Comparison of ENCODE assay signal across 1 cellular context in genomic region chr11:68328374-68329091, GRCh38.
TF ChIP-seq lines count a peak whose summit lies in the region.

No MANE protein-coding gene starts in this region.

TF ChIP-seq in HepG2, 621 proteins besides CTCF, POLR2A, EP300 and RAD21 (continued from another document and continues in another):
- TF ChIP-seq ZBTB40 (IDR thresholded peaks at IDR 0.05) (no peak), ZBTB40 (CRISPR knock-in tag; IDR thresholded peaks at IDR 0.05) (no peak), ZNF761 (CRISPR knock-in tag; conservative IDR thresholded peaks at IDR 0.05) (no peak), ZNF564 (CRISPR knock-in tag; IDR thresholded peaks at IDR 0.05) (no peak), TBL1XR1 (IDR thresholded peaks at IDR 0.05; ENCODE audit: borderline replicate concordance, low read length, partially characterized antibody) (no peak), HOXD1 (CRISPR knock-in tag; IDR thresholded peaks at IDR 0.05) (no peak), FOXA3 (CRISPR knock-in tag; IDR thresholded peaks at IDR 0.05) (0 out of 2 replicates have a peak, but pooled peaks have one; percentile 32), ZNF710 (CRISPR knock-in tag; IDR thresholded peaks at IDR 0.05; ENCODE audit: borderline replicate concordance) (no peak), REST (IDR thresholded peaks at IDR 0.05; ENCODE audit: borderline replicate concordance in 1 of 2, low read depth in 1 of 2, low read length in 2 of 2) (no peak), HNF1A (IDR thresholded peaks at IDR 0.05; ENCODE audit: low read depth) (no peak), HNF1A (CRISPR knock-in tag; IDR thresholded peaks at IDR 0.05; ENCODE audit: borderline replicate concordance) (no peak; the same call in 1 of the 2 replicates), ZNF749 (CRISPR knock-in tag; IDR thresholded peaks at IDR 0.05; ENCODE audit: borderline replicate concordance) (no peak), ZNF225 (CRISPR knock-in tag; IDR thresholded peaks at IDR 0.05) (peak; percentile 53; the same call in 1 of the 2 replicates), ZNF33B (CRISPR knock-in tag; IDR thresholded peaks at IDR 0.05) (no peak), ZNF407 (CRISPR knock-in tag; IDR thresholded peaks at IDR 0.05; ENCODE audit: not compliant biosample characterization) (peak; percentile 43), MXI1 (IDR thresholded peaks at IDR 0.05; ENCODE audit: borderline replicate concordance, low read depth, low read length) (peak; percentile 43; the same call in 1 of the 3 replicates), RFXANK (CRISPR knock-in tag; IDR thresholded peaks at IDR 0.05) (no peak), ZNF234 (CRISPR knock-in tag; conservative IDR thresholded peaks at IDR 0.05) (no peak), ZMYM3 (CRISPR knock-in tag; IDR thresholded peaks at IDR 0.05) (no peak), POLR2AphosphoS5 (IDR thresholded peaks at IDR 0.05; ENCODE audit: low read depth, low read length) (no peak; the same call in 1 of the 2 replicates), ETV6 (CRISPR knock-in tag; conservative IDR thresholded peaks at IDR 0.05) (peak; percentile 77; the same call in 1 of the 2 replicates), IRF2 (CRISPR knock-in tag; IDR thresholded peaks at IDR 0.05) (0 out of 2 replicates have a peak, but pooled peaks have one; percentile 41)
